1 cellular context compared by ENCODE assay signal in genomic region chr16:2473999-2474876, GRCh38.
TF ChIP-seq lines count a peak whose summit lies in the region.

No MANE protein-coding gene starts in this region.

TF ChIP-seq in HepG2, 621 proteins besides CTCF, POLR2A, EP300 and RAD21 (continued from another document and continues in another):
- no peak for TF ChIP-seq ZNF660 (CRISPR knock-in tag; IDR thresholded peaks at IDR 0.05; ENCODE audit: borderline replicate concordance, low read depth)
- TF ChIP-seq, protein P1, sequence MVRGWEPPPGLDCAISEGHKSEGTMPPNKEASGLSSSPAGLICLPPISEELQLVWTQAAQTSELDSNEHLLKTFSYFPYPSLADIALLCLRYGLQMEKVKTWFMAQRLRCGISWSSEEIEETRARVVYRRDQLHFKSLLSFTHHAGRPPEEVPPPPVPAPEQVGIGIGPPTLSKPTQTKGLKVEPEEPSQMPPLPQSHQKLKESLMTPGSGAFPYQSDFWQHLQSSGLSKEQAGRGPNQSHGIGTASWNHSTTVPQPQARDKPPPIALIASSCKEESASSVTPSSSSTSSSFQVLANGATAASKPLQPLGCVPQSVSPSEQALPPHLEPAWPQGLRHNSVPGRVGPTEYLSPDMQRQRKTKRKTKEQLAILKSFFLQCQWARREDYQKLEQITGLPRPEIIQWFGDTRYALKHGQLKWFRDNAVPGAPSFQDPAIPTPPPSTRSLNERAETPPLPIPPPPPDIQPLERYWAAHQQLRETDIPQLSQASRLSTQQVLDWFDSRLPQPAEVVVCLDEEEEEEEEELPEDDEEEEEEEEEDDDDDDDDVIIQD (CRISPR knock-in tag; IDR thresholded peaks at IDR 0.05; ENCODE audit: low read depth): no peak
- no peak for TF ChIP-seq ZNF563 (CRISPR knock-in tag; IDR thresholded peaks at IDR 0.05)
- no peak for TF ChIP-seq FOXP1 (IDR thresholded peaks at IDR 0.05)
- no peak for TF ChIP-seq FOXP1 (CRISPR knock-in tag; IDR thresholded peaks at IDR 0.05)
- TF ChIP-seq, protein P2, sequence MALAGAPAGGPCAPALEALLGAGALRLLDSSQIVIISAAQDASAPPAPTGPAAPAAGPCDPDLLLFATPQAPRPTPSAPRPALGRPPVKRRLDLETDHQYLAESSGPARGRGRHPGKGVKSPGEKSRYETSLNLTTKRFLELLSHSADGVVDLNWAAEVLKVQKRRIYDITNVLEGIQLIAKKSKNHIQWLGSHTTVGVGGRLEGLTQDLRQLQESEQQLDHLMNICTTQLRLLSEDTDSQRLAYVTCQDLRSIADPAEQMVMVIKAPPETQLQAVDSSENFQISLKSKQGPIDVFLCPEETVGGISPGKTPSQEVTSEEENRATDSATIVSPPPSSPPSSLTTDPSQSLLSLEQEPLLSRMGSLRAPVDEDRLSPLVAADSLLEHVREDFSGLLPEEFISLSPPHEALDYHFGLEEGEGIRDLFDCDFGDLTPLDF (CRISPR knock-in tag; IDR thresholded peaks at IDR 0.05): 0 out of 2 replicates have a peak, but pooled peaks have one; percentile 20
- TF ChIP-seq FOSL2 (CRISPR knock-in tag; IDR thresholded peaks at IDR 0.05): no peak
- peak; percentile 74; the same call in 1 of the 2 replicates for TF ChIP-seq ZNF740 (CRISPR knock-in tag; IDR thresholded peaks at IDR 0.05)
- TF ChIP-seq KDM3A (CRISPR knock-in tag; IDR thresholded peaks at IDR 0.05; ENCODE audit: low read depth): no peak
- no peak for TF ChIP-seq POGZ (CRISPR knock-in tag; IDR thresholded peaks at IDR 0.05)
- 0 out of 2 replicates have a peak, but pooled peaks have one; percentile 33 for TF ChIP-seq CCDC6 (CRISPR knock-in tag; IDR thresholded peaks at IDR 0.05)
- 0 out of 2 replicates have a peak, but pooled peaks have one; percentile 18 for TF ChIP-seq HDAC2 (CRISPR knock-in tag; IDR thresholded peaks at IDR 0.05)
- TF ChIP-seq SMAD9 (CRISPR knock-in tag; IDR thresholded peaks at IDR 0.05): no peak
- no peak for TF ChIP-seq ATF3 (CRISPR knock-in tag; IDR thresholded peaks at IDR 0.05)
- no peak for TF ChIP-seq TCF12 (IDR thresholded peaks at IDR 0.05)
- TF ChIP-seq TCF12 (CRISPR knock-in tag; IDR thresholded peaks at IDR 0.05): 0 out of 2 replicates have a peak, but pooled peaks have one; percentile 13
- TF ChIP-seq ZBTB2 (CRISPR knock-in tag; IDR thresholded peaks at IDR 0.05; ENCODE audit: low read depth): no peak
- TF ChIP-seq, protein P3, sequence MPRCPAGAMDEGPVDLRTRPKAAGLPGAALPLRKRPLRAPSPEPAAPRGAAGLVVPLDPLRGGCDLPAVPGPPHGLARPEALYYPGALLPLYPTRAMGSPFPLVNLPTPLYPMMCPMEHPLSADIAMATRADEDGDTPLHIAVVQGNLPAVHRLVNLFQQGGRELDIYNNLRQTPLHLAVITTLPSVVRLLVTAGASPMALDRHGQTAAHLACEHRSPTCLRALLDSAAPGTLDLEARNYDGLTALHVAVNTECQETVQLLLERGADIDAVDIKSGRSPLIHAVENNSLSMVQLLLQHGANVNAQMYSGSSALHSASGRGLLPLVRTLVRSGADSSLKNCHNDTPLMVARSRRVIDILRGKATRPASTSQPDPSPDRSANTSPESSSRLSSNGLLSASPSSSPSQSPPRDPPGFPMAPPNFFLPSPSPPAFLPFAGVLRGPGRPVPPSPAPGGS (CRISPR knock-in tag; IDR thresholded peaks at IDR 0.05): 0 out of 2 replicates have a peak, but pooled peaks have one; percentile 31
- no peak for TF ChIP-seq TOE1 (CRISPR knock-in tag; IDR thresholded peaks at IDR 0.05)
- no peak for TF ChIP-seq TOPORS (CRISPR knock-in tag; IDR thresholded peaks at IDR 0.05)
- TF ChIP-seq SNAPC2 (CRISPR knock-in tag; IDR thresholded peaks at IDR 0.05): no peak
- TF ChIP-seq PAX8 (CRISPR knock-in tag; IDR thresholded peaks at IDR 0.05; ENCODE audit: borderline replicate concordance): no peak
- TF ChIP-seq MLLT10 (CRISPR knock-in tag; IDR thresholded peaks at IDR 0.05): no peak
- TF ChIP-seq, protein P4, sequence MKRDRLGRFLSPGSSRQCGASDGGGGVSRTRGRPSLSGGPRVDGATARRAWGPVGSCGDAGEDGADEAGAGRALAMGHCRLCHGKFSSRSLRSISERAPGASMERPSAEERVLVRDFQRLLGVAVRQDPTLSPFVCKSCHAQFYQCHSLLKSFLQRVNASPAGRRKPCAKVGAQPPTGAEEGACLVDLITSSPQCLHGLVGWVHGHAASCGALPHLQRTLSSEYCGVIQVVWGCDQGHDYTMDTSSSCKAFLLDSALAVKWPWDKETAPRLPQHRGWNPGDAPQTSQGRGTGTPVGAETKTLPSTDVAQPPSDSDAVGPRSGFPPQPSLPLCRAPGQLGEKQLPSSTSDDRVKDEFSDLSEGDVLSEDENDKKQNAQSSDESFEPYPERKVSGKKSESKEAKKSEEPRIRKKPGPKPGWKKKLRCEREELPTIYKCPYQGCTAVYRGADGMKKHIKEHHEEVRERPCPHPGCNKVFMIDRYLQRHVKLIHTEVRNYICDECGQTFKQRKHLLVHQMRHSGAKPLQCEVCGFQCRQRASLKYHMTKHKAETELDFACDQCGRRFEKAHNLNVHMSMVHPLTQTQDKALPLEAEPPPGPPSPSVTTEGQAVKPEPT (CRISPR knock-in tag; IDR thresholded peaks at IDR 0.05; ENCODE audit: low read depth): no peak
- no peak for TF ChIP-seq ZNF678 (CRISPR knock-in tag; IDR thresholded peaks at IDR 0.05)
- TF ChIP-seq ZNF101 (CRISPR knock-in tag; IDR thresholded peaks at IDR 0.05; ENCODE audit: borderline replicate concordance, low read depth): no peak
- no peak for TF ChIP-seq NCOR1 (IDR thresholded peaks at IDR 0.05; ENCODE audit: borderline replicate concordance, low read length)
- no peak for TF ChIP-seq ZNF24 (IDR thresholded peaks at IDR 0.05)
- TF ChIP-seq NCOA5 (CRISPR knock-in tag; IDR thresholded peaks at IDR 0.05): no peak
- no peak; the same call in 1 of the 2 replicates for TF ChIP-seq NFKBIZ (CRISPR knock-in tag; IDR thresholded peaks at IDR 0.05)
- TF ChIP-seq SMAD1 (CRISPR knock-in tag; IDR thresholded peaks at IDR 0.05; ENCODE audit: borderline replicate concordance, low read depth): no peak
- TF ChIP-seq ZNF746 (CRISPR knock-in tag; IDR thresholded peaks at IDR 0.05): no peak
- TF ChIP-seq ZBTB7A (CRISPR knock-in tag; IDR thresholded peaks at IDR 0.05): no peak
- no peak for TF ChIP-seq ZNF562 (CRISPR knock-in tag; IDR thresholded peaks at IDR 0.05; ENCODE audit: borderline replicate concordance)
- peak; percentile 51; the same call in 1 of the 2 replicates for TF ChIP-seq PHF21A (CRISPR knock-in tag; IDR thresholded peaks at IDR 0.05)
- TF ChIP-seq, protein P5, sequence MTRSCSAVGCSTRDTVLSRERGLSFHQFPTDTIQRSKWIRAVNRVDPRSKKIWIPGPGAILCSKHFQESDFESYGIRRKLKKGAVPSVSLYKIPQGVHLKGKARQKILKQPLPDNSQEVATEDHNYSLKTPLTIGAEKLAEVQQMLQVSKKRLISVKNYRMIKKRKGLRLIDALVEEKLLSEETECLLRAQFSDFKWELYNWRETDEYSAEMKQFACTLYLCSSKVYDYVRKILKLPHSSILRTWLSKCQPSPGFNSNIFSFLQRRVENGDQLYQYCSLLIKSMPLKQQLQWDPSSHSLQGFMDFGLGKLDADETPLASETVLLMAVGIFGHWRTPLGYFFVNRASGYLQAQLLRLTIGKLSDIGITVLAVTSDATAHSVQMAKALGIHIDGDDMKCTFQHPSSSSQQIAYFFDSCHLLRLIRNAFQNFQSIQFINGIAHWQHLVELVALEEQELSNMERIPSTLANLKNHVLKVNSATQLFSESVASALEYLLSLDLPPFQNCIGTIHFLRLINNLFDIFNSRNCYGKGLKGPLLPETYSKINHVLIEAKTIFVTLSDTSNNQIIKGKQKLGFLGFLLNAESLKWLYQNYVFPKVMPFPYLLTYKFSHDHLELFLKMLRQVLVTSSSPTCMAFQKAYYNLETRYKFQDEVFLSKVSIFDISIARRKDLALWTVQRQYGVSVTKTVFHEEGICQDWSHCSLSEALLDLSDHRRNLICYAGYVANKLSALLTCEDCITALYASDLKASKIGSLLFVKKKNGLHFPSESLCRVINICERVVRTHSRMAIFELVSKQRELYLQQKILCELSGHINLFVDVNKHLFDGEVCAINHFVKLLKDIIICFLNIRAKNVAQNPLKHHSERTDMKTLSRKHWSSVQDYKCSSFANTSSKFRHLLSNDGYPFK (CRISPR knock-in tag; IDR thresholded peaks at IDR 0.05; ENCODE audit: borderline replicate concordance): no peak
- peak; percentile 49; the same call in 1 of the 2 replicates for TF ChIP-seq HOXA3 (CRISPR knock-in tag; IDR thresholded peaks at IDR 0.05)
- no peak for TF ChIP-seq ZSCAN25 (CRISPR knock-in tag; IDR thresholded peaks at IDR 0.05)
- TF ChIP-seq ZNF543 (CRISPR knock-in tag; IDR thresholded peaks at IDR 0.05): no peak
- TF ChIP-seq NPAS2 (CRISPR knock-in tag; IDR thresholded peaks at IDR 0.05; ENCODE audit: borderline replicate concordance): no peak
- TF ChIP-seq ZXDC (CRISPR knock-in tag; IDR thresholded peaks at IDR 0.05): peak; percentile 15; the same call in 1 of the 2 replicates
- no peak for TF ChIP-seq ZNF20 (CRISPR knock-in tag; IDR thresholded peaks at IDR 0.05)
- TF ChIP-seq, protein P6, sequence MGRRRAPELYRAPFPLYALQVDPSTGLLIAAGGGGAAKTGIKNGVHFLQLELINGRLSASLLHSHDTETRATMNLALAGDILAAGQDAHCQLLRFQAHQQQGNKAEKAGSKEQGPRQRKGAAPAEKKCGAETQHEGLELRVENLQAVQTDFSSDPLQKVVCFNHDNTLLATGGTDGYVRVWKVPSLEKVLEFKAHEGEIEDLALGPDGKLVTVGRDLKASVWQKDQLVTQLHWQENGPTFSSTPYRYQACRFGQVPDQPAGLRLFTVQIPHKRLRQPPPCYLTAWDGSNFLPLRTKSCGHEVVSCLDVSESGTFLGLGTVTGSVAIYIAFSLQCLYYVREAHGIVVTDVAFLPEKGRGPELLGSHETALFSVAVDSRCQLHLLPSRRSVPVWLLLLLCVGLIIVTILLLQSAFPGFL (CRISPR knock-in tag; IDR thresholded peaks at IDR 0.05): no peak
- TF ChIP-seq ARID4A (CRISPR knock-in tag; IDR thresholded peaks at IDR 0.05; ENCODE audit: borderline replicate concordance): no peak; the same call in none of the 2 replicates
- TF ChIP-seq FOXK1 (CRISPR knock-in tag; IDR thresholded peaks at IDR 0.05; ENCODE audit: borderline replicate concordance, low read depth): no peak
- TF ChIP-seq NRL (CRISPR knock-in tag; IDR thresholded peaks at IDR 0.05; ENCODE audit: borderline replicate concordance): no peak
- no peak for TF ChIP-seq ZFP36L1 (CRISPR knock-in tag; IDR thresholded peaks at IDR 0.05)
- no peak for TF ChIP-seq CCAR2 (optimal IDR thresholded peaks at IDR 0.05; ENCODE audit: low read depth, low read length)
- TF ChIP-seq JUND (CRISPR knock-in tag; IDR thresholded peaks at IDR 0.05): no peak
